ENCODE assay signal across 1 cellular context in the genomic region with DNA sequence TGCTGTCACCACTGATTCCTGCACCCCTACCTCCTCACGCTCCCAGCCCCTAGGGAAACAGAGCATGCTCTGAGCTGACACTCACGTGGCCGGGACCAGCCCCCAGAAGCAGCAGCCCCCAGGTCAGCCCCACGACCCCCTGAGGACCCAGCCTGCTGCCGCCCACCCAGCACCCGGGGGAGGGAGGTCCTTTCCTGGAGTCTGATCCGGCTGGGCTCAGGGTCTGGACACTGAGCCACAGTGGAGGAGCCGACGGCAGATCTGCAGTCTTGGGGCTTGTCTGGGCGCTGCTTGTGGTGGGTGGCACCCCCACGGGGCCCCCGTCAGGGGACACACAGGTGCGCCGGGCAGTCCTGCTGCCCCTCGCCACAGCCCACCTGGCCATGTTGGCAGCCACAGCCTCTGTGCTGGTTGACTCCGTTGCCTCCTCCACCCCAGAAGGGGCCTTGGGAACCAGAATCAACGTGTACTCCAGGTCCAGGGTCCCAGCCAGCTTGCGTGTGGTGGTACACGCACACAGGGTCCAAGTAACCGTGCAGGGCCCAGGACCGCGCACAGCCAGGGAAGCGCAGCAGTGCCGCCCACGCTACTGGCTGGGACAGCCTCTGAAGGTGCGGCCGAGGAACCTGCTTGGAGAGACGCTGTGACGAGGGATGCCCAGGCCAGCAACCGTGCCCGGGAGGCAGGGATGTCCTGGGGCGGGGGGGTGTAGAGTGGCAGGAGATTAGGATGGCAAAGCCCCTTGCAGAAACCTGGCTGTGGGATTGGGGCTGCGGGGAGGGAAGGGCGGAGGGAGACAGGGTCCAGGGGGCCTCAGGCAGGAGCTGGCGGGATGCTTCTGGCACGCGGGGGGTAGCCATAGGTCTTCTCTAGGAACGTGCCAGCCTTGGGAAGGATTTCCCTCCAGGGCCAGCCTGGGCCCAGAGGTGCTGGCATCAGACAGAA.
TF ChIP-seq lines count a peak whose summit lies in the region.

No MANE protein-coding gene starts in this region.

TF ChIP-seq in HEK293T, 16 proteins besides CTCF, POLR2A, EP300 and RAD21 (continued from another document):
- TF ChIP-seq TARDBP (IDR thresholded peaks at IDR 0.05) (no peak), HDGF (IDR thresholded peaks at IDR 0.05; ENCODE audit: borderline replicate concordance) (no peak)
